ENCODE assay signal across 15 cellular contexts in the genomic region with DNA sequence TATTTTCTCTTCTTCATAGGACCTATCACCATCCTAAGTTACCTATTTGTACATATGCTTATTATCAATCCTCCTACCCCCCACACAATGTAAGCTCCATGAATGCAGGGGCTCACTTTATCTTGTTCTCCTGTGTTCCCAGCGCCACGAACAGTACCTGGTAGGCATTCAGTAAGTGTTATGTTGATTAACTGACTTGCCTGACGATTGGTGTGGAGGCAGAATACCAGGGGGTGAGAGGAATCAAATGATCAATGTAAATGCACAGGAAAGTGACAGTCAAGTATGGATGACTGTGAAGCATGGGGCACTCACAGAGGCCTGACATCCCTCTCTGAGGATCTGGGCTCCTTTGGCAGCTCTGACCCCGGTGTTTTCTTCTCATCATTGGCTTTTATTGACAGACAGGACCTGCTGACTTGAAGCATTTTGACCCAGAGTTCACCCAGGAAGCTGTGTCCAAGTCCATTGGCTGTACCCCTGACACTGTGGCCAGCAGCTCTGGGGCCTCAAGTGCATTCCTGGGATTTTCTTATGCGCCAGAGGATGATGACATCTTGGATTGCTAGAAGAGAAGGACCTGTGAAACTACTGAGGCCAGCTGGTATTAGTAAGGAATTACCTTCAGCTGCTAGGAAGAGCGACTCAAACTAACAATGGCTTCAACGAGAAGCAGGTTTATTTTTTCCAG. TPM values are rescaled to one million over a fixed set of nuclear protein-coding genes. Genes with fewer than 3 reads are reported as not detected.
DNase-seq lines count a peak whose midpoint lies in the region; ATAC-seq and TF ChIP-seq lines count a peak whose summit lies in the region.
"Had no signal": no experiment of that assay in that cellular context is flagged by ENCODE, and none has a peak within 500 bp of the region (broad histone marks: within the 10 kb centered on the region; RNA-seq: fewer than 3 reads in every experiment).

No MANE protein-coding gene starts in this region.

- H3K27me3 Mint-ChIP-seq in activated T-cell treated with anti-CD3 and anti-CD28 coated beads, Interleukin-2, amount 50 U/mL, for 72 hours (ENCODE audit: low read depth), result no peaks in the 10 kb centered on the region
- H3K27me3 Mint-ChIP-seq: memory B cell had no signal

- H3K9ac ChIP-seq in liver (ENCODE audit: low read depth in 1 of 2, low read length in 2 of 2), result no peak overlapping the region

- peaks cover under 1% of the 10 kb centered on the region for H3K4me1 Mint-ChIP-seq in activated T-cell treated with anti-CD3 and anti-CD28 coated beads, Interleukin-2, amount 50 U/mL, for 72 hours (ENCODE audit: low read depth)
- H3K4me1 Mint-ChIP-seq: B cell; central memory CD8-positive, alpha-beta T cell; memory B cell had no signal

- peaks cover 5 to 44% (median 33%) of the 10 kb centered on the region in 4 donors for H3K36me3 ChIP-seq in liver (ENCODE audit: control insufficient read depth in 4 of 4, insufficient read depth in 3 of 4, low read depth in 1 of 4, low read length in 3 of 4)
- H3K36me3 ChIP-seq: gastroesophageal sphincter had no signal

- CTCF ChIA-PET in AG04450 (lab: Charles Lee), result interaction anchor here (1.5 to 4.6 kb wide), 4 partner anchors 45 to 496 kb away, joined by 3 to 35 read pairs (median 4); no protein-coding TSS in a partner anchor

- no peaks in the 10 kb centered on the region for H3K36me3 Mint-ChIP-seq in activated T-cell treated with anti-CD3 and anti-CD28 coated beads, Interleukin-2, amount 50 U/mL, for 72 hours (ENCODE audit: insufficient read depth in 2 of 2)
- H3K36me3 Mint-ChIP-seq: memory B cell had no signal

- no peak for TF ChIP-seq RAD21 in liver (IDR thresholded peaks at IDR 0.05)

- TF ChIP-seq CTCF in AG04450 (IDR thresholded peaks at IDR 0.05; ENCODE audit: low read depth, low read length), result no peak
- no peak for TF ChIP-seq CTCF in choroid plexus epithelial cell (conservative IDR thresholded peaks at IDR 0.05; ENCODE audit: low read depth, low read length)
- no peak for TF ChIP-seq CTCF in liver (IDR thresholded peaks at IDR 0.05; ENCODE audit: low read depth, low read length, missing input control)

- no peak overlapping the region for H3K27ac Mint-ChIP-seq in activated T-cell treated with anti-CD3 and anti-CD28 coated beads, Interleukin-2, amount 50 U/mL, for 72 hours
- H3K27ac Mint-ChIP-seq: B cell, memory B cell had no signal

- WGBS in liver, result 81% methylated on average over 7 of the region's 7 CpGs

- H3K4me3 ChIP-seq in AG04450 (ENCODE audit: low read depth, low read length) (no peak overlapping the region), choroid plexus epithelial cell (ENCODE audit: low read depth, low read length) (no peak overlapping the region), liver (ENCODE audit: low read depth in 1 of 3, low read length in 3 of 3) (no peak overlapping the region)
- H3K4me3 ChIP-seq: gastroesophageal sphincter, testis had no signal

- no peak overlapping the region for H3K4me3 Mint-ChIP-seq in activated T-cell treated with anti-CD3 and anti-CD28 coated beads, Interleukin-2, amount 50 U/mL, for 72 hours
- H3K4me3 Mint-ChIP-seq: B cell; central memory CD8-positive, alpha-beta T cell; memory B cell had no signal

- H3K9me3 Mint-ChIP-seq in activated T-cell treated with anti-CD3 and anti-CD28 coated beads, Interleukin-2, amount 50 U/mL, for 72 hours, result no peaks in the 10 kb centered on the region
- H3K9me3 Mint-ChIP-seq: central memory CD8-positive, alpha-beta T cell; memory B cell had no signal

- POLR2A ChIA-PET in AG04450 (lab: Yijun Ruan, JAX), result interaction anchor here (0.5 to 1.4 kb wide), 5 partner anchors 11 to 127 kb away, joined by 3 to 11 read pairs (median 4); a partner anchor contains a TSS

- H3K27me3 ChIP-seq in AG04450 (ENCODE audit: control insufficient read depth, insufficient read depth, low read length), result peaks cover 7% of the 10 kb centered on the region
- no peaks in the 10 kb centered on the region for H3K27me3 ChIP-seq in liver (ENCODE audit: control insufficient read depth in 4 of 4, insufficient read depth in 4 of 4, low read length in 3 of 4)
- H3K27me3 ChIP-seq: gastroesophageal sphincter, testis had no signal

- peak; percentile 26 for DNase-seq in AG04450 (ENCODE audit: low read depth, low spot score)
- DNase-seq in HS-5 (ENCODE audit: low read depth), result peak; percentile 31
- peak; percentile 92 for DNase-seq in choroid plexus epithelial cell (ENCODE audit: low read depth)
- no peak for DNase-seq in epidermal melanocyte (ENCODE audit: insufficient read length, low spot score)
- no peak for DNase-seq in activated T-cell treated with anti-CD3 and anti-CD28 coated beads, Interleukin-2, amount 50 U/mL, for 48 hours
- DNase-seq in activated T-cell treated with anti-CD3 and anti-CD28 coated beads, Interleukin-2, amount 50 U/mL, for 72 hours, result no peak
- DNase-seq: NCI-H446 treated with DMSO at 0.1 percent for 48 hours had no signal

- H3K9me3 ChIP-seq in AG04450 (ENCODE audit: control insufficient read depth, insufficient read depth, low read length) (no peaks in the 10 kb centered on the region), liver (ENCODE audit: control insufficient read depth in 4 of 4, low read length in 3 of 4) (no peaks in the 10 kb centered on the region)
- H3K9me3 ChIP-seq: gastroesophageal sphincter, testis had no signal

- no peak for ATAC-seq in GM19351 (IDR thresholded peaks at IDR 0.05; ENCODE audit: unreplicated experiment)
- no peak for ATAC-seq in activated T-cell treated with anti-CD3 and anti-CD28 coated beads, Interleukin-2, amount 50 U/mL, for 72 hours (replicated peaks in 1 of 2)
- ATAC-seq: gastroesophageal sphincter had no signal

- H3K27ac ChIP-seq in AG04450 (ENCODE audit: low read depth, low read length), result peak overlapping the region; percentile 78
- H3K27ac ChIP-seq in liver (ENCODE audit: low read depth in 1 of 2, low read length in 2 of 2), result peak overlapping the region; percentile 41 to 57
- H3K27ac ChIP-seq: gastroesophageal sphincter, testis had no signal

- H3K4me1 ChIP-seq in liver (ENCODE audit: control insufficient read depth in 4 of 4, insufficient read depth in 4 of 4, low read length in 3 of 4), result peaks cover 3 to 17% (median 16%) of the 10 kb centered on the region in 4 donors

TF ChIP-seq in liver, 16 proteins besides CTCF, POLR2A, EP300 and RAD21:
- TF ChIP-seq SP1 (IDR thresholded peaks at IDR 0.05) (no peak), TAF1 (conservative IDR thresholded peaks at IDR 0.05) (no peak), FOXA1 (IDR thresholded peaks at IDR 0.05) (no peak)

RNA-seq across cellular contexts. Expression of a gene that starts 6.1 kb away (rescaled TPM):
- polyA plus RNA-seq in AG04450 (2011; rRNA removed) (47.7 and 53.2 TPM in 2 replicates), liver (1 to 10 TPM; 3.3 to 4.3 TPM)
- polyA minus RNA-seq in AG04450 (2011; rRNA and poly(A)+ RNA removed), result 46.7 and 63.0 TPM in 2 replicates
- total RNA-seq in liver, result 10 to 100 TPM in 1 of 2 donors, 1 to 10 TPM in 1; 5.3 to 24.3 TPM
- 10 to 100 TPM; 22.2 to 23.5 TPM for total RNA-seq in activated T-cell treated with anti-CD3 and anti-CD28 coated beads, Interleukin-2, amount 50 U/mL, for 72 hours

RNA-seq across cellular contexts. Expression of a gene that starts 25.8 kb away (rescaled TPM):
- polyA plus RNA-seq in AG04450 (2011; rRNA removed) (0.12 and 0.16 TPM in 2 replicates), liver (10 to 100 TPM; 22.9 to 86.8 TPM)
- polyA minus RNA-seq in AG04450 (2011; rRNA and poly(A)+ RNA removed), result 0.32 TPM in 1 of 2 replicates, not detected in the other
- 100 to 1,000 TPM in 1 of 2 donors, 10 to 100 TPM in 1; 33.8 to 253 TPM for total RNA-seq in liver
- total RNA-seq in activated T-cell treated with anti-CD3 and anti-CD28 coated beads, Interleukin-2, amount 50 U/mL, for 72 hours, result 1 to 10 TPM; 1.4 to 1.7 TPM
- total RNA-seq: SK-MEL-5 had no signal

Comparison
In these comparisons a context has a peak if more than half of its experiments do, and no peak if none do; other contexts are left out.
1. DNase-seq: peak in AG04450 (single experiment), HS-5 (single experiment) and choroid plexus epithelial cell (single experiment); none in epidermal melanocyte (single experiment), activated T-cell treated with anti-CD3 and anti-CD28 coated beads, Interleukin-2, amount 50 U/mL, for 48 hours (0 of 2) and activated T-cell treated with anti-CD3 and anti-CD28 coated beads, Interleukin-2, amount 50 U/mL, for 72 hours (0 of 2).
2. RNA of a gene that starts 25.8 kb away (total RNA-seq): 33.8 to 253 TPM in liver; 1.4 to 1.7 TPM in activated T-cell treated with anti-CD3 and anti-CD28 coated beads, Interleukin-2, amount 50 U/mL, for 72 hours; every median in the first group is over 10 times any median in the second.